12 cellular contexts compared by ENCODE assay signal in the genomic region with DNA sequence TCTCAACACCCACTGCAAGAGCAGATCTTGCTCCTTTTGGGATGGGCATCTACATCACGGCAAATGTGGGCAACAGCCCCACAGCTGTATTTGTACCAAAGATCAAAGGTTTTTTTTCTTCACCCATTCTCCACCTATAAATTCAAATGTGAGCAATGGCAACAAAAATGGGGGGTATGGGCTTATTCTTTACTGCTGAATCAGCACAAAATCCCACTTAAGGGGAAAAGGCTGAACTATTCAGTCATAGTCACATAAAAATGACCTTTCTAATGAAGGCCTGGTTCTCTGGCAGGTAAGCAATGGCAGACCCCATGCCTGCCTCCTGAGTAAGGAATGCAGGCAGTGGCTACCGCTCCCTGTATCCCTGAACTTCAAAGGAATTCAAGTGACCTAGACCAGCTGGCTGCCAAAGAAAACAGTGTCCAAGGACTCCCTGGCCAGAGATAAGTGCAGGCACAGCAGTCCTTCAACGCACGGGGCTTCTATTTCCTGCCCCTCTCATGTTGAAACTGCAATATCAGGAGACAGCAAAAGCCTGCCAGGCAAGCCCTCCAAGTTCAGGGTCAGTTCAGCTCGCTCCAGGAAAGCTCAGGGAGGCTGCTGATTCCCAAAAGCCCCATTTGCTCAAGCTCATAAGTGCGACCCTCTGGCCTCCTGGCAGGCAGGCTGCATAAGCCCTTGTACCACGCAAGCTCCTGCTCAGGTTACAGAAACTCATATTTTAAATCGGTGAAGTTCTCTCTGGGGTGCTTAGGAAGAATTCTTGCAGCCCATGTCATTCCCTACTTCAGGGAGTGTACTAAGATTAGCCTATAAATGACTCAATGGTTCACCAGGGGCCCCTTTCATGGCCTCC.
A peak's percentile ranks its signal among the peaks of the same experiment; 100 is the strongest.
DNase-seq lines count a peak whose midpoint lies in the region; ATAC-seq and TF ChIP-seq lines count a peak whose summit lies in the region.
"Had no signal": no experiment of that assay in that cellular context is flagged by ENCODE, and none has a peak within 500 bp of the region (broad histone marks: within the 10 kb centered on the region; RNA-seq: fewer than 3 reads in every experiment).

No MANE protein-coding gene starts in this region.

- H3K9me3 ChIP-seq in HEK293 (ENCODE audit: control insufficient read depth, insufficient read depth, low read depth, low read length) (no peaks in the 10 kb centered on the region), heart right ventricle (no peaks in the 10 kb centered on the region)
- no peaks in the 10 kb centered on the region for H3K9me3 ChIP-seq in CD4-positive, alpha-beta memory T cell (ENCODE audit: control insufficient read depth in 1 of 2, low read length in 2 of 2)
- H3K9me3 ChIP-seq: BLaER1 treated with 17β-estradiol and CSF1 and Interleukin-3, amounts not matched to agents 10 nM and 100 nM had no signal

- no peaks in the 10 kb centered on the region for H3K27me3 ChIP-seq in heart right ventricle
- H3K27me3 ChIP-seq in CD4-positive, alpha-beta memory T cell (ENCODE audit: insufficient read depth, low read length), result no peaks in the 10 kb centered on the region
- H3K27me3 ChIP-seq: BLaER1 treated with 17β-estradiol and CSF1 and Interleukin-3, amounts not matched to agents 10 nM and 100 nM had no signal

- CTCF ChIA-PET in HEK293 (lab: Yijun Ruan, JAX) (interaction anchor here (0.6 to 0.9 kb wide), 2 partner anchors 10 to 299 kb away, joined by 3 to 4 read pairs; no protein-coding TSS in a partner anchor), WTC11 (lab: Charles Lee) (interaction anchor here (0.9 to 1.5 kb wide), 4 partner anchors 12 to 299 kb away, joined by 3 to 7 read pairs (median 4); no protein-coding TSS in a partner anchor)
- CTCF ChIA-PET in CD4-positive, alpha-beta memory T cell (lab: Charles Lee; ENCODE audit: partially characterized antibody), result interaction anchor here (1.1 to 1.7 kb wide), 2 partner anchors 12 to 17 kb away, joined by 4 to 8 read pairs; no protein-coding TSS in a partner anchor

- H3K4me3 ChIP-seq in HEK293 (ENCODE audit: low read depth, low read length) (no peak overlapping the region), heart right ventricle (no peak overlapping the region)
- H3K4me3 ChIP-seq in CD4-positive, alpha-beta memory T cell (ENCODE audit: low read length in 2 of 2), result no peak overlapping the region
- H3K4me3 ChIP-seq: BLaER1 treated with 17β-estradiol and CSF1 and Interleukin-3, amounts not matched to agents 10 nM and 100 nM had no signal

- peak; percentile 84 for ATAC-seq in WTC11
- peak; percentile 49 to 91 (median 80) for ATAC-seq in heart right ventricle
- no peak for ATAC-seq in natural killer cell treated with Interleukin-12 subunit alpha and Interleukin-12 subunit beta and Interleukin-15 and Interleukin-18, amount 100 ng/mL, for 72 hours
- no peak for ATAC-seq in GM21723 (IDR thresholded peaks at IDR 0.05; ENCODE audit: unreplicated experiment)
- no peak for ATAC-seq in HG02642 (IDR thresholded peaks at IDR 0.05; ENCODE audit: poor library complexity, unreplicated experiment)

- H3K4me1 ChIP-seq in HEK293 (ENCODE audit: control insufficient read depth, insufficient read depth, low read length) (peaks cover 5% of the 10 kb centered on the region; the same call in 1 of the 2 replicates), heart right ventricle (peaks cover 7 to 69% (median 56%) of the 10 kb centered on the region in 9 donors)
- no peaks in the 10 kb centered on the region for H3K4me1 ChIP-seq in CD4-positive, alpha-beta memory T cell (ENCODE audit: insufficient read depth, low read length)

- WGBS in heart right ventricle, 2 donors, result 22 to 25% methylated on average over 8 of the region's 8 CpGs

- H3K36me3 ChIP-seq in HEK293 (ENCODE audit: control insufficient read depth in 2 of 2, insufficient read depth in 1 of 2, low read length in 2 of 2) (no peaks in the 10 kb centered on the region), heart right ventricle (no peaks in the 10 kb centered on the region)
- no peaks in the 10 kb centered on the region for H3K36me3 ChIP-seq in CD4-positive, alpha-beta memory T cell (ENCODE audit: insufficient read depth, low read length)
- H3K36me3 ChIP-seq: BLaER1 treated with 17β-estradiol and CSF1 and Interleukin-3, amounts not matched to agents 10 nM and 100 nM had no signal

- H3K27ac ChIP-seq in HEK293 (ENCODE audit: extremely low read depth, low read depth, low read length), result no peak overlapping the region
- H3K27ac ChIP-seq in heart right ventricle, result peak overlapping the region in 9 of 10 donors; percentile 17 to 77 (median 57)
- no peak overlapping the region for H3K27ac ChIP-seq in CD4-positive, alpha-beta memory T cell (ENCODE audit: low read depth, low read length)
- H3K27ac ChIP-seq: BLaER1 treated with 17β-estradiol and CSF1 and Interleukin-3, amounts not matched to agents 10 nM and 100 nM had no signal

- POLR2A ChIA-PET in HEK293 (lab: Yijun Ruan, JAX), result no interaction called here
- POLR2A ChIA-PET in WTC11 (lab: Charles Lee), result interaction anchor here (0.6 kb wide), 1 partner anchor 1173 kb away, joined by 5 read pairs; no protein-coding TSS in a partner anchor
- POLR2A ChIA-PET in CD4-positive, alpha-beta memory T cell (lab: Charles Lee; ENCODE audit: partially characterized antibody), result no interaction called here

- no peaks in the 10 kb centered on the region for H3K36me3 Mint-ChIP-seq in WTC11
- H3K36me3 Mint-ChIP-seq in osteocyte (ENCODE audit: unreplicated experiment), result no peaks in the 10 kb centered on the region
- H3K36me3 Mint-ChIP-seq in natural killer cell treated with Interleukin-12 subunit alpha and Interleukin-12 subunit beta and Interleukin-15 and Interleukin-18, amount 100 ng/mL, for 72 hours, result no peaks in the 10 kb centered on the region
- H3K36me3 Mint-ChIP-seq in CD4-positive, alpha-beta memory T cell, result no peaks in the 10 kb centered on the region

- DNase-seq in WTC11 (ENCODE audit: low spot score), result peak; percentile 42
- peak; percentile 23 to 52 for DNase-seq in heart right ventricle
- no peak for DNase-seq in osteocyte (ENCODE audit: extremely low spot score, unreplicated experiment)
- no peak for DNase-seq in natural killer cell treated with Interleukin-12 subunit alpha and Interleukin-12 subunit beta and Interleukin-15 and Interleukin-18, amount 100 ng/mL, for 72 hours (ENCODE audit: low spot score)
- no peak for DNase-seq in CD4-positive, alpha-beta memory T cell
- DNase-seq: activated gamma-delta T cell treated with Interleukin-2 at 50 U/mL for 16 hours; effector CD8-positive, alpha-beta T cell; SHP77 treated with DMSO at 0.1 percent for 48 hours had no signal

- H3K9me3 Mint-ChIP-seq in WTC11, result no peaks in the 10 kb centered on the region
- no peaks in the 10 kb centered on the region for H3K9me3 Mint-ChIP-seq in osteocyte (ENCODE audit: unreplicated experiment)
- H3K9me3 Mint-ChIP-seq in natural killer cell treated with Interleukin-12 subunit alpha and Interleukin-12 subunit beta and Interleukin-15 and Interleukin-18, amount 100 ng/mL, for 72 hours, result no peaks in the 10 kb centered on the region
- H3K9me3 Mint-ChIP-seq in CD4-positive, alpha-beta memory T cell, result no peaks in the 10 kb centered on the region

- H3K27me3 Mint-ChIP-seq in WTC11 (ENCODE audit: low read depth) (no peaks in the 10 kb centered on the region), osteocyte (ENCODE audit: unreplicated experiment) (no peaks in the 10 kb centered on the region)
- peaks cover 4 to 9% of the 10 kb centered on the region in 2 donors for H3K27me3 Mint-ChIP-seq in natural killer cell treated with Interleukin-12 subunit alpha and Interleukin-12 subunit beta and Interleukin-15 and Interleukin-18, amount 100 ng/mL, for 72 hours
- H3K27me3 Mint-ChIP-seq in CD4-positive, alpha-beta memory T cell, result peaks cover 0 to 1% of the 10 kb centered on the region in 2 donors

- TF ChIP-seq CTCF in HEK293 (tag by site-specific recombination; IDR thresholded peaks at IDR 0.05) (no peak), WTC11 (IDR thresholded peaks at IDR 0.05) (no peak), heart right ventricle (IDR thresholded peaks at IDR 0.05) (no peak), osteocyte (IDR thresholded peaks at IDR 0.05) (no peak)

- H3K27ac Mint-ChIP-seq in WTC11 (peak overlapping the region; percentile 92), osteocyte (ENCODE audit: unreplicated experiment) (peak overlapping the region; percentile 16)
- no peak overlapping the region for H3K27ac Mint-ChIP-seq in natural killer cell treated with Interleukin-12 subunit alpha and Interleukin-12 subunit beta and Interleukin-15 and Interleukin-18, amount 100 ng/mL, for 72 hours
- H3K27ac Mint-ChIP-seq in CD4-positive, alpha-beta memory T cell, result no peak overlapping the region

- H3K4me3 Mint-ChIP-seq in WTC11 (no peak overlapping the region; the same call in 1 of the 2 replicates), osteocyte (ENCODE audit: unreplicated experiment) (no peak overlapping the region)
- H3K4me3 Mint-ChIP-seq in natural killer cell treated with Interleukin-12 subunit alpha and Interleukin-12 subunit beta and Interleukin-15 and Interleukin-18, amount 100 ng/mL, for 72 hours, result no peak overlapping the region
- H3K4me3 Mint-ChIP-seq in CD4-positive, alpha-beta memory T cell, result no peak overlapping the region

- intact Hi-C loops in heart right ventricle (cut with DNase I), result loop anchor here in 2 of 10 donors (1.0 to 10.0 kb wide), 3 partner anchors 33 to 146 kb away; no protein-coding TSS in a partner anchor
- intact Hi-C loops in CD4-positive, alpha-beta memory T cell (cut with micrococcal nuclease), result no loop called here

- H3K4me1 Mint-ChIP-seq in WTC11 (peaks cover 71% of the 10 kb centered on the region), osteocyte (ENCODE audit: unreplicated experiment) (peaks cover 30% of the 10 kb centered on the region)
- no peaks in the 10 kb centered on the region for H3K4me1 Mint-ChIP-seq in natural killer cell treated with Interleukin-12 subunit alpha and Interleukin-12 subunit beta and Interleukin-15 and Interleukin-18, amount 100 ng/mL, for 72 hours (ENCODE audit: low read depth in 2 of 2)
- H3K4me1 Mint-ChIP-seq in CD4-positive, alpha-beta memory T cell, result no peaks in the 10 kb centered on the region

TF ChIP-seq in HEK293, 187 proteins besides CTCF, POLR2A, EP300 and RAD21 (continues in another document):
- peak; percentile 99 for TF ChIP-seq ZIC2 (tag by site-specific recombination; IDR thresholded peaks at IDR 0.05)
- TF ChIP-seq GLIS1 (tag by site-specific recombination; IDR thresholded peaks at IDR 0.05), result peak; percentile 91
- peak; percentile 65; the same call in 1 of the 2 replicates for TF ChIP-seq TCF7L2 (IDR thresholded peaks at IDR 0.05; ENCODE audit: borderline replicate concordance, low read depth, low read length)
- TF ChIP-seq ZNF341 (tag by site-specific recombination; IDR thresholded peaks at IDR 0.05; ENCODE audit: low read depth), result 0 out of 2 replicates have a peak, but pooled peaks have one; percentile 13

TF ChIP-seq in WTC11, 78 proteins besides CTCF, POLR2A, EP300 and RAD21 (continues in another document):
- TF ChIP-seq SP1 (CRISPR knock-in tag; conservative IDR thresholded peaks at IDR 0.05) (0 out of 2 replicates have a peak, but pooled peaks have one; percentile 23), TEAD1 (CRISPR knock-in tag; IDR thresholded peaks at IDR 0.05) (peak; percentile 82; the same call in 1 of the 2 replicates), GTF2I (CRISPR knock-in tag; conservative IDR thresholded peaks at IDR 0.05) (no peak), JAZF1 (CRISPR knock-in tag; IDR thresholded peaks at IDR 0.05) (no peak), ZNF396 (CRISPR knock-in tag; IDR thresholded peaks at IDR 0.05; ENCODE audit: borderline replicate concordance) (no peak)

Comparison
In these comparisons a context has a peak if more than half of its experiments do, and no peak if none do; other contexts are left out.
1. H3K27ac ChIP-seq: peak in heart right ventricle (9 of 10); none in HEK293 (single experiment) and CD4-positive, alpha-beta memory T cell (single experiment).
2. ATAC-seq: peak in WTC11 (single experiment) and heart right ventricle (8 of 8); none in natural killer cell treated with Interleukin-12 subunit alpha and Interleukin-12 subunit beta and Interleukin-15 and Interleukin-18, amount 100 ng/mL, for 72 hours (0 of 2), GM21723 (single experiment) and HG02642 (single experiment).
3. DNase-seq: peak in WTC11 (single experiment) and heart right ventricle (2 of 2); none in osteocyte (single experiment), natural killer cell treated with Interleukin-12 subunit alpha and Interleukin-12 subunit beta and Interleukin-15 and Interleukin-18, amount 100 ng/mL, for 72 hours (single experiment) and CD4-positive, alpha-beta memory T cell (0 of 5).
4. H3K27ac Mint-ChIP-seq: peak in WTC11 (single experiment) and osteocyte (single experiment); none in natural killer cell treated with Interleukin-12 subunit alpha and Interleukin-12 subunit beta and Interleukin-15 and Interleukin-18, amount 100 ng/mL, for 72 hours (0 of 2) and CD4-positive, alpha-beta memory T cell (0 of 7).
5. Of the 8 proteins assayed by ChIP-seq in both HEK293 and WTC11: peak only in HEK293: none; only in WTC11: none; in both: ZNF423; in neither: 7.